ENCODE assay signal across 25 cellular contexts in the genomic region with DNA sequence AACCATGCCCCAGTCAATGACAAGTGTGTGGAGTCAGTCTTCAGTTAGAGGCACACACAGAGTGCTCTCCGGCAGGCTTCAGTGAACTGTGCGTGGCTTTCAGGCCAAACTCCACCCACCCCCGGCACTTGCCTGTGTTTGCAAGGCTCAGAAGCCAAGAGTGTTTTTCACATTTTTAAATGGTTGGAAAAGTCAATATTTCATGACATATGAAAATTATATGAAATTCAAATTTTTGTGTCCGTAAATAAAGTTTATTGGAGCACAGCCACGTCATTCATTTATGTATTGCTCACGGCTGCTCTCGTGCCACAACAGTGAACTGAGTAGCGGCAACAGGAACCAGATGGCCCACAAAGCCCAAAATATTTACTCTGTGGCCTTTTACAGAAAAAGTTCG.
A peak's percentile ranks its signal among the peaks of the same experiment; 100 is the strongest.
DNase-seq lines count a peak whose midpoint lies in the region; ATAC-seq and TF ChIP-seq lines count a peak whose summit lies in the region.
"Had no signal": no experiment of that assay in that cellular context is flagged by ENCODE, and none has a peak within 500 bp of the region (broad histone marks: within the 10 kb centered on the region; RNA-seq: fewer than 3 reads in every experiment).

No MANE protein-coding gene starts in this region.

- peaks cover 0 to 6% (median 0%) of the 10 kb centered on the region in 11 experiments; a peak in 3 of 22 replicates for H4K20me1 ChIP-seq in BLaER1 treated with 17β-estradiol and CSF1 and Interleukin-3, amounts not matched to agents 10 nM and 100 nM

- peaks cover 24 to 63% (median 47%) of the 10 kb centered on the region in 10 experiments for H3K4me1 ChIP-seq in BLaER1 treated with 17β-estradiol and CSF1 and Interleukin-3, amounts not matched to agents 10 nM and 100 nM
- no peaks in the 10 kb centered on the region for H3K4me1 ChIP-seq in left lung
- H3K4me1 ChIP-seq: SJSA1 had no signal

- peak overlapping the region; percentile 21 to 87 (median 78) for H3K27ac ChIP-seq in BLaER1 treated with 17β-estradiol and CSF1 and Interleukin-3, amounts not matched to agents 10 nM and 100 nM
- H3K27ac ChIP-seq in left lung = no peak overlapping the region
- H3K27ac ChIP-seq: adrenal gland, SJSA1, vagina had no signal

- intact Hi-C loops in left lung (cut with DNase I) = no loop called here

- peaks cover 16 to 75% (median 58%) of the 10 kb centered on the region in 11 experiments; a peak in 21 of 22 replicates for H3K36me3 ChIP-seq in BLaER1 treated with 17β-estradiol and CSF1 and Interleukin-3, amounts not matched to agents 10 nM and 100 nM
- H3K36me3 ChIP-seq in left lung = no peaks in the 10 kb centered on the region
- H3K36me3 ChIP-seq: adrenal gland, MG63, SJSA1, vagina had no signal

- H3K4me2 ChIP-seq in BLaER1 treated with 17β-estradiol and CSF1 and Interleukin-3, amounts not matched to agents 10 nM and 100 nM = peak overlapping the region; percentile 69 to 92 (median 83)
- H3K4me2 ChIP-seq: A549 had no signal

- no peaks in the 10 kb centered on the region for H3K27me3 ChIP-seq in BLaER1 treated with 17β-estradiol and CSF1 and Interleukin-3, amounts not matched to agents 10 nM and 100 nM
- H3K27me3 ChIP-seq in left lung = no peaks in the 10 kb centered on the region
- H3K27me3 ChIP-seq: adrenal gland, MG63, SJSA1, vagina had no signal

- H3K9me3 ChIP-seq in BLaER1 treated with 17β-estradiol and CSF1 and Interleukin-3, amounts not matched to agents 10 nM and 100 nM (replicated peaks in 1 of 11) = peaks cover 18 to 58% (median 38%) of the 10 kb centered on the region in 11 experiments
- H3K9me3 ChIP-seq in left lung = no peaks in the 10 kb centered on the region
- H3K9me3 ChIP-seq: adrenal gland, MG63, SJSA1, vagina had no signal

- H3K9ac ChIP-seq in BLaER1 treated with 17β-estradiol and CSF1 and Interleukin-3, amounts not matched to agents 10 nM and 100 nM = peak overlapping the region; percentile 8 to 75 (median 69)

- H3K4me3 ChIP-seq in BLaER1 treated with 17β-estradiol and CSF1 and Interleukin-3, amounts not matched to agents 10 nM and 100 nM = peak overlapping the region; percentile 27 to 62 (median 48); a peak in 17 of 20 replicates
- H3K4me3 ChIP-seq in left lung = no peak overlapping the region
- H3K4me3 ChIP-seq: A549, adrenal gland, MG63, SJSA1, vagina had no signal

- DNase-seq in HCEC 1CT = peak; percentile 57
- peak; percentile 12 for DNase-seq in SHP77 treated with DMSO at 0.1 percent for 48 hours (lab: John Stamatoyannopoulos, UW)
- DNase-seq in left lung = no peak
- no peak for DNase-seq in NCI-H1092 (lab: John Stamatoyannopoulos, UW)
- DNase-seq in EL = no peak
- DNase-seq: activated CD4-positive, alpha-beta T cell treated with anti-CD3 and anti-CD28 coated beads for 1 hour; adrenal gland; CD4-positive, alpha-beta T cell; DND-41; GOT3; islet precursor cell; MG63; NCI-H1930; NCI-H510A treated with DMSO at 0.1 percent for 48 hours; PC-3; right cardiac atrium; T-helper 9 cell had no signal

- TF ChIP-seq CTCF in left lung (IDR thresholded peaks at IDR 0.05) = no peak

- peak; percentile 41 for ATAC-seq in left lung
- no peak for ATAC-seq in HG02970 (IDR thresholded peaks at IDR 0.05; ENCODE audit: low FRiP score, unreplicated experiment)
- no peak for ATAC-seq in GM19328 (IDR thresholded peaks at IDR 0.05; ENCODE audit: unreplicated experiment)
- ATAC-seq: A549; activated T-helper 17 cell treated with anti-CD3 and anti-CD28 coated beads, Interleukin-2, amount 50 U/mL, for 72 hours; esophagus mucosa; PC-3; right cardiac atrium had no signal

Comparison
In these comparisons a context has a peak if more than half of its experiments do, and no peak if none do; other contexts are left out.
1. H3K27ac ChIP-seq: peak in BLaER1 treated with 17β-estradiol and CSF1 and Interleukin-3, amounts not matched to agents 10 nM and 100 nM (11 of 11); none in left lung (0 of 2).
2. H3K4me3 ChIP-seq: peak in BLaER1 treated with 17β-estradiol and CSF1 and Interleukin-3, amounts not matched to agents 10 nM and 100 nM (10 of 10); none in left lung (0 of 2).
3. DNase-seq: peak in HCEC 1CT (single experiment) and SHP77 treated with DMSO at 0.1 percent for 48 hours (single experiment); none in left lung (0 of 2), NCI-H1092 (single experiment) and EL (single experiment).